ENCODE assay signal across 8 cellular contexts in the genomic region with DNA sequence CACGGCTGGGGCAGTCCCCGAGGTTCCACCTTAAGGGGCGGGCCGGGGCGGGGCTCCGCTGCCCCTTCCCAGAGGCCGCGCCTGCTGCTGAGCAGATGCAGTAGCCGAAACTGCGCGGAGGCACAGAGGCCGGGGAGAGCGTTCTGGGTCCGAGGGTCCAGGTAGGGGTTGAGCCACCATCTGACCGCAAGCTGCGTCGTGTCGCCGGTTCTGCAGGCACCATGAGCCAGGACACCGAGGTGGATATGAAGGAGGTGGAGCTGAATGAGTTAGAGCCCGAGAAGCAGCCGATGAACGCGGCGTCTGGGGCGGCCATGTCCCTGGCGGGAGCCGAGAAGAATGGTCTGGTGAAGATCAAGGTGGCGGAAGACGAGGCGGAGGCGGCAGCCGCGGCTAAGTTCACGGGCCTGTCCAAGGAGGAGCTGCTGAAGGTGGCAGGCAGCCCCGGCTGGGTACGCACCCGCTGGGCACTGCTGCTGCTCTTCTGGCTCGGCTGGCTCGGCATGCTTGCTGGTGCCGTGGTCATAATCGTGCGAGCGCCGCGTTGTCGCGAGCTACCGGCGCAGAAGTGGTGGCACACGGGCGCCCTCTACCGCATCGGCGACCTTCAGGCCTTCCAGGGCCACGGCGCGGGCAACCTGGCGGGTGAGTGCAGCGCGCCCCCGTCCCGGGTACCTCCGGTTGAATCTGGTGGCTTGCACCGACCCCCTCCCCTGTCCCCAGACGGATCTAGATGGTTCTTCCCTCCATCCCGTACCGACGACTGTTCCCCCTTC. TPM values are rescaled to one million over a fixed set of nuclear protein-coding genes. Genes with fewer than 3 reads are reported as not detected.
DNase-seq lines count a peak whose midpoint lies in the region; ATAC-seq, FAIRE-seq and TF ChIP-seq lines count a peak whose summit lies in the region.

SLC3A2 (plus strand) TSS at position 94 of the 776 bp plus-strand sequence; CDS start at position 222, 128 bp downstream.

- TF ChIP-seq CTCF in GM23338 (conservative IDR thresholded peaks at IDR 0.05; ENCODE audit: low read depth in 2 of 2) (peak; percentile 41 to 75), LNCAP (IDR thresholded peaks at IDR 0.05) (peak; percentile 82), suprapubic skin (IDR thresholded peaks at IDR 0.05) (peak in 1 of 2 donors; percentile 75)

- H3K27ac ChIP-seq in GM23338 (ENCODE audit: low read depth) (peak within 1 kb of the TSS; percentile 95), SJSA1 (peak within 1 kb of the TSS; percentile 88), suprapubic skin (peak within 1 kb of the TSS; percentile 100)

- ATAC-seq in GM23338, result peak; percentile 88

- no peak for FAIRE-seq in frontal cortex (lab: Jason Lieb, UNC)

- H3K4me1 ChIP-seq in GM23338 (ENCODE audit: insufficient read depth) (peaks cover 35% of the 10 kb centered on the region), SJSA1 (replicated peaks) (peaks cover 34% of the 10 kb centered on the region), suprapubic skin (peaks cover 77% of the 10 kb centered on the region)

- peaks cover 72% of the 10 kb centered on the region for H3F3A ChIP-seq in GM23338 (replicated peaks; ENCODE audit: low read depth)

- peak; percentile 97 to 98 for TF ChIP-seq POLR2A in suprapubic skin (IDR thresholded peaks at IDR 0.05)

- H3K27me3 ChIP-seq in GM23338 (ENCODE audit: insufficient read depth), result no peaks in the 10 kb centered on the region
- no peaks in the 10 kb centered on the region for H3K27me3 ChIP-seq in SJSA1 (replicated peaks)
- no peaks in the 10 kb centered on the region for H3K27me3 ChIP-seq in suprapubic skin

- H3K9me3 Mint-ChIP-seq in GM23338, result peaks cover 2% of the 10 kb centered on the region; the same call in 2 of the 3 replicates

- DNase-seq in GDM1 (lab: John Stamatoyannopoulos, UW) (peak; percentile 89), GM23338 (ENCODE audit: low spot score) (peak; percentile 91), SJSA1 (ENCODE audit: low read depth in 1 of 2, low spot score in 2 of 2) (peak; percentile 91 to 98), frontal cortex (ENCODE audit: low spot score in 2 of 2) (peak; percentile 75 to 80), nucleus accumbens (lab: John Stamatoyannopoulos, UW) (peak in 55 of 56 donors; percentile 32 to 97 (median 86)), suprapubic skin (ENCODE audit: low spot score in 2 of 2) (peak in 1 of 2 donors; percentile 92)
- DNase-seq in activated naive CD4-positive, alpha-beta T cell (lab: John Stamatoyannopoulos, UW), result peak; percentile 65 to 91 (median 90)

- H3K9me2 ChIP-seq in GM23338 (ENCODE audit: insufficient read depth), result no peaks in the 10 kb centered on the region

- H3K36me3 ChIP-seq in GM23338 (ENCODE audit: insufficient read depth), result peaks cover 61% of the 10 kb centered on the region
- peaks cover 50% of the 10 kb centered on the region for H3K36me3 ChIP-seq in SJSA1
- H3K36me3 ChIP-seq in suprapubic skin, result peaks cover 33% of the 10 kb centered on the region

- 0% methylated on average over 22 of the region's 69 CpGs for WGBS in suprapubic skin

- peak within 1 kb of the TSS; percentile 98 for H3K4me3 ChIP-seq in GM23338
- peak within 1 kb of the TSS; percentile 84 for H3K4me3 ChIP-seq in SJSA1
- H3K4me3 ChIP-seq in suprapubic skin, result peak within 1 kb of the TSS; percentile 92

- peaks cover 41% of the 10 kb centered on the region for H3K27me3 Mint-ChIP-seq in GM23338 (ENCODE audit: insufficient read depth, low read depth, poor library complexity)

- no peak for TF ChIP-seq EP300 in suprapubic skin (IDR thresholded peaks at IDR 0.05)

- peak within 1 kb of the TSS; percentile 100 for H3K4me3 Mint-ChIP-seq in GM23338

- H3K79me2 ChIP-seq in GM23338 (replicated peaks; ENCODE audit: insufficient read depth), result peaks cover 96% of the 10 kb centered on the region

- H3K9me3 ChIP-seq in SJSA1 (replicated peaks) (no peaks in the 10 kb centered on the region), suprapubic skin (no peaks in the 10 kb centered on the region)

- peaks cover 59% of the 10 kb centered on the region for H4K20me1 ChIP-seq in GM23338 (replicated peaks; ENCODE audit: insufficient read depth)

- peaks cover 99% of the 10 kb centered on the region for H3K36me3 Mint-ChIP-seq in GM23338 (ENCODE audit: low read depth)

- peaks cover 58% of the 10 kb centered on the region for H3K4me1 Mint-ChIP-seq in GM23338

- H2AFZ ChIP-seq in GM23338, result no peak within 1 kb of the TSS

- peak within 1 kb of the TSS; percentile 80 for H3K4me2 ChIP-seq in GM23338

- peak within 1 kb of the TSS; percentile 100 for H3K27ac Mint-ChIP-seq in GM23338

TF ChIP-seq in GM23338, 12 proteins besides CTCF, POLR2A, EP300 and RAD21 (continues in another document):
- no peak for TF ChIP-seq EZH2phosphoT487 (IDR thresholded peaks at IDR 0.05; ENCODE audit: unreplicated experiment)
- TF ChIP-seq, protein P1, sequence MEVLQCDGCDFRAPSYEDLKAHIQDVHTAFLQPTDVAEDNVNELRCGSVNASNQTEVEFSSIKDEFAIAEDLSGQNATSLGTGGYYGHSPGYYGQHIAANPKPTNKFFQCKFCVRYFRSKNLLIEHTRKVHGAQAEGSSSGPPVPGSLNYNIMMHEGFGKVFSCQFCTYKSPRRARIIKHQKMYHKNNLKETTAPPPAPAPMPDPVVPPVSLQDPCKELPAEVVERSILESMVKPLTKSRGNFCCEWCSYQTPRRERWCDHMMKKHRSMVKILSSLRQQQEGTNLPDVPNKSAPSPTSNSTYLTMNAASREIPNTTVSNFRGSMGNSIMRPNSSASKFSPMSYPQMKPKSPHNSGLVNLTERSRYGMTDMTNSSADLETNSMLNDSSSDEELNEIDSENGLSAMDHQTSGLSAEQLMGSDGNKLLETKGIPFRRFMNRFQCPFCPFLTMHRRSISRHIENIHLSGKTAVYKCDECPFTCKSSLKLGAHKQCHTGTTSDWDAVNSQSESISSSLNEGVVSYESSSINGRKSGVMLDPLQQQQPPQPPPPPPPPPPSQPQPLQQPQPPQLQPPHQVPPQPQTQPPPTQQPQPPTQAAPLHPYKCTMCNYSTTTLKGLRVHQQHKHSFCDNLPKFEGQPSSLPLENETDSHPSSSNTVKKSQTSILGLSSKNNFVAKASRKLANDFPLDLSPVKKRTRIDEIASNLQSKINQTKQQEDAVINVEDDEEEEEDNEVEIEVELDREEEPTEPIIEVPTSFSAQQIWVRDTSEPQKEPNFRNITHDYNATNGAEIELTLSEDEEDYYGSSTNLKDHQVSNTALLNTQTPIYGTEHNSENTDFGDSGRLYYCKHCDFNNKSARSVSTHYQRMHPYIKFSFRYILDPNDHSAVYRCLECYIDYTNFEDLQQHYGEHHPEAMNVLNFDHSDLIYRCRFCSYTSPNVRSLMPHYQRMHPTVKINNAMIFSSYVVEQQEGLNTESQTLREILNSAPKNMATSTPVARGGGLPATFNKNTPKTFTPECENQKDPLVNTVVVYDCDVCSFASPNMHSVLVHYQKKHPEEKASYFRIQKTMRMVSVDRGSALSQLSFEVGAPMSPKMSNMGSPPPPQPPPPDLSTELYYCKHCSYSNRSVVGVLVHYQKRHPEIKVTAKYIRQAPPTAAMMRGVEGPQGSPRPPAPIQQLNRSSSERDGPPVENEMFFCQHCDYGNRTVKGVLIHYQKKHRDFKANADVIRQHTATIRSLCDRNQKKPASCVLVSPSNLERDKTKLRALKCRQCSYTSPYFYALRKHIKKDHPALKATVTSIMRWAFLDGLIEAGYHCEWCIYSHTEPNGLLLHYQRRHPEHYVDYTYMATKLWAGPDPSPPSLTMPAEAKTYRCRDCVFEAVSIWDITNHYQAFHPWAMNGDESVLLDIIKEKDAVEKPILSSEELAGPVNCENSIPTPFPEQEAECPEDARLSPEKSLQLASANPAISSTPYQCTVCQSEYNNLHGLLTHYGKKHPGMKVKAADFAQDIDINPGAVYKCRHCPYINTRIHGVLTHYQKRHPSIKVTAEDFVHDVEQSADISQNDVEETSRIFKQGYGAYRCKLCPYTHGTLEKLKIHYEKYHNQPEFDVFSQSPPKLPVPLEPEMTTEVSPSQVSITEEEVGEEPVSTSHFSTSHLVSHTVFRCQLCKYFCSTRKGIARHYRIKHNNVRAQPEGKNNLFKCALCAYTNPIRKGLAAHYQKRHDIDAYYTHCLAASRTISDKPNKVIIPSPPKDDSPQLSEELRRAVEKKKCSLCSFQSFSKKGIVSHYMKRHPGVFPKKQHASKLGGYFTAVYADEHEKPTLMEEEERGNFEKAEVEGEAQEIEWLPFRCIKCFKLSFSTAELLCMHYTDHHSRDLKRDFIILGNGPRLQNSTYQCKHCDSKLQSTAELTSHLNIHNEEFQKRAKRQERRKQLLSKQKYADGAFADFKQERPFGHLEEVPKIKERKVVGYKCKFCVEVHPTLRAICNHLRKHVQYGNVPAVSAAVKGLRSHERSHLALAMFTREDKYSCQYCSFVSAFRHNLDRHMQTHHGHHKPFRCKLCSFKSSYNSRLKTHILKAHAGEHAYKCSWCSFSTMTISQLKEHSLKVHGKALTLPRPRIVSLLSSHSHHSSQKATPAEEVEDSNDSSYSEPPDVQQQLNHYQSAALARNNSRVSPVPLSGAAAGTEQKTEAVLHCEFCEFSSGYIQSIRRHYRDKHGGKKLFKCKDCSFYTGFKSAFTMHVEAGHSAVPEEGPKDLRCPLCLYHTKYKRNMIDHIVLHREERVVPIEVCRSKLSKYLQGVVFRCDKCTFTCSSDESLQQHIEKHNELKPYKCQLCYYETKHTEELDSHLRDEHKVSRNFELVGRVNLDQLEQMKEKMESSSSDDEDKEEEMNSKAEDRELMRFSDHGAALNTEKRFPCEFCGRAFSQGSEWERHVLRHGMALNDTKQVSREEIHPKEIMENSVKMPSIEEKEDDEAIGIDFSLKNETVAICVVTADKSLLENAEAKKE (CRISPR knock-in tag; IDR thresholded peaks at IDR 0.05), result no peak
- TF ChIP-seq STAT1 (IDR thresholded peaks at IDR 0.05; ENCODE audit: unreplicated experiment), result no peak
- peak; percentile 40; the same call in 1 of the 2 replicates for TF ChIP-seq CREB1 (CRISPR knock-in tag; IDR thresholded peaks at IDR 0.05; ENCODE audit: low read depth)
- TF ChIP-seq ZNF114 (CRISPR knock-in tag; IDR thresholded peaks at IDR 0.05), result no peak
- no peak for TF ChIP-seq ZNF331 (CRISPR knock-in tag; IDR thresholded peaks at IDR 0.05; ENCODE audit: low read depth)
- TF ChIP-seq POLR2AphosphoS5 (IDR thresholded peaks at IDR 0.05; ENCODE audit: low read depth), result peak; percentile 99

RNA-seq across cellular contexts. Expression of gene SLC3A2, which starts in this region (rescaled TPM):
- 375 and 425 TPM in 2 replicates for total RNA-seq in GM23338 (2014; rRNA removed; shearing (Covaris generic))
- polyA plus RNA-seq in GM23338 (2016; fragmentation: Nextera tagmentation; extraction: Ambion mirVana), result 240 and 241 TPM in 2 replicates
- total RNA-seq in SJSA1 (2014; rRNA removed; shearing (Covaris generic)), result 452 and 454 TPM in 2 replicates
- total RNA-seq in frontal cortex (109 TPM), suprapubic skin (100 to 1,000 TPM; 170 to 234 (median 198) TPM)
